Comparison of ENCODE assay signal across 17 cellular contexts in genomic region chr15:88776646-88777045, GRCh38. TPM values are rescaled to one million over a fixed set of nuclear protein-coding genes. Genes with fewer than 3 reads are reported as not detected.
DNase-seq lines count a peak whose midpoint lies in the region; ATAC-seq and TF ChIP-seq lines count a peak whose summit lies in the region.
"Had no signal": no experiment of that assay in that cellular context is flagged by ENCODE, and none has a peak within 500 bp of the region (broad histone marks: within the 10 kb centered on the region; RNA-seq: fewer than 3 reads in every experiment).

No MANE protein-coding gene starts in this region.

- 85% methylated on average over 3 of the region's 3 CpGs for WGBS in smooth muscle cell (ENCODE audit: low lambda C conversion rate)

- H4K20me1 ChIP-seq in smooth muscle cell (ENCODE audit: low read depth), result no peaks in the 10 kb centered on the region

- in situ Hi-C loops in G401 (cut with HindIII; ENCODE audit: low sequenced_read_pairs), result no loop called here

- no peaks in the 10 kb centered on the region for H3K36me3 ChIP-seq in smooth muscle cell (ENCODE audit: low read depth)

- no peaks in the 10 kb centered on the region for H3F3A ChIP-seq in smooth muscle cell (ENCODE audit: low read depth)

- H3K9ac ChIP-seq in smooth muscle cell (ENCODE audit: low read depth), result no peak overlapping the region

- H3K4me1 ChIP-seq in smooth muscle cell (ENCODE audit: low read depth), result no peaks in the 10 kb centered on the region
- H3K4me1 ChIP-seq: A549 had no signal

- H3K4me2 ChIP-seq in smooth muscle cell, result no peak overlapping the region
- H3K4me2 ChIP-seq: A549 had no signal

- intact Hi-C loops in sciatic nerve (cut with DNase I), result no loop called here

- TF ChIP-seq CTCF in coronary artery (IDR thresholded peaks at IDR 0.05) (no peak), smooth muscle cell (IDR thresholded peaks at IDR 0.05; ENCODE audit: borderline replicate concordance, insufficient read depth, poor library complexity, severe bottlenecking) (no peak), GM20000 (IDR thresholded peaks at IDR 0.05; ENCODE audit: extremely low read depth, missing control alignments) (no peak)

- H3K27me3 ChIP-seq in smooth muscle cell (ENCODE audit: low read depth), result no peaks in the 10 kb centered on the region

- peak; percentile 38 for ATAC-seq in sciatic nerve
- ATAC-seq in GM18867 (IDR thresholded peaks at IDR 0.05; ENCODE audit: unreplicated experiment), result no peak
- ATAC-seq: A549 had no signal

- DNase-seq in G401 (ENCODE audit: low spot score) (peak; percentile 2), coronary artery (ENCODE audit: low spot score) (peak; percentile 28), mesenteric fat pad (ENCODE audit: low spot score) (peak; percentile 11), sciatic nerve (ENCODE audit: low spot score) (no peak), smooth muscle cell (lab: John Stamatoyannopoulos, UW; ENCODE audit: unreplicated experiment) (no peak), GM20000 (ENCODE audit: low spot score) (no peak)
- DNase-seq: H7, NCI-H1048, NCI-H146, NCI-H226, NCI-H524 treated with DMSO at 0.1 percent for 48 hours, SHP77 treated with DMSO at 0.1 percent for 48 hours had no signal

- H3K27ac ChIP-seq in coronary artery, result no peak overlapping the region
- no peak overlapping the region for H3K27ac ChIP-seq in smooth muscle cell (ENCODE audit: low read depth)
- H3K27ac ChIP-seq: A549, C4-2B had no signal

- H2AFZ ChIP-seq in smooth muscle cell (ENCODE audit: low read depth), result no peak overlapping the region

- no peaks in the 10 kb centered on the region for H3K79me2 ChIP-seq in smooth muscle cell (ENCODE audit: low read depth)

- H3K9me3 ChIP-seq in smooth muscle cell (replicated peaks; ENCODE audit: low read depth), result no peaks in the 10 kb centered on the region

- no peak overlapping the region for H3K4me3 ChIP-seq in coronary artery
- H3K4me3 ChIP-seq in smooth muscle cell, result no peak overlapping the region
- H3K4me3 ChIP-seq: A549 had no signal

RNA-seq across cellular contexts. Expression of gene ACAN, which starts 26.6 kb away (rescaled TPM):
- total RNA-seq in G401 (2014; rRNA removed; shearing (Covaris generic)), result 0.68 TPM in 1 of 2 replicates, not detected in the other
- total RNA-seq in mesenteric fat pad (1.4 TPM), sciatic nerve (2.7 TPM), smooth muscle cell (not detected in 2 replicates)
- 0.18 TPM in 1 of 2 replicates, not detected in the other for polyA plus RNA-seq in smooth muscle cell
- total RNA-seq: Daoy, MCF 10A had no signal

Comparison
In these comparisons a context has a peak if more than half of its experiments do, and no peak if none do; other contexts are left out.
1. DNase-seq: peak in G401 (single experiment), coronary artery (single experiment) and mesenteric fat pad (single experiment); none in sciatic nerve (single experiment), smooth muscle cell (single experiment) and GM20000 (single experiment).